In genomic region chr1:158371188-158371953, GRCh38 we compare ENCODE assay signal across 10 cellular contexts. TPM values are rescaled to one million over a fixed set of nuclear protein-coding genes. Genes with fewer than 3 reads are reported as not detected.
DNase-seq lines count a peak whose midpoint lies in the region; ATAC-seq, FAIRE-seq and TF ChIP-seq lines count a peak whose summit lies in the region.
"Had no signal": no experiment of that assay in that cellular context is flagged by ENCODE, and none has a peak within 500 bp of the region (broad histone marks: within the 10 kb centered on the region; RNA-seq: fewer than 3 reads in every experiment).

No MANE protein-coding gene starts in this region.

- H3K36me3 ChIP-seq in mammary epithelial cell (ENCODE audit: insufficient read depth, low read length) (no peaks in the 10 kb centered on the region), left lung (no peaks in the 10 kb centered on the region)

- peak; percentile 96 for ATAC-seq in GM19395 (IDR thresholded peaks at IDR 0.05; ENCODE audit: unreplicated experiment)
- peak; percentile 98 for ATAC-seq in HG03039 (IDR thresholded peaks at IDR 0.05; ENCODE audit: unreplicated experiment)
- no peak for ATAC-seq in Right ventricle myocardium inferior
- no peak for ATAC-seq in left lung
- ATAC-seq: left cardiac atrium had no signal

- H3K27ac ChIP-seq in mammary epithelial cell (ENCODE audit: insufficient read depth, low read depth, low read length) (no peak overlapping the region), left lung (no peak overlapping the region)

- H4K20me1 ChIP-seq in mammary epithelial cell (ENCODE audit: insufficient read depth, low read length): no peaks in the 10 kb centered on the region

- intact Hi-C loops in mammary epithelial cell (cut with micrococcal nuclease) (no loop called here), Right ventricle myocardium inferior (cut with DNase I) (no loop called here), left lung (cut with DNase I) (no loop called here)

- dilution Hi-C loops in mammary epithelial cell (cut with HindIII; ENCODE audit: low sequenced_read_pairs): no loop called here

- no peaks in the 10 kb centered on the region for H3K79me2 ChIP-seq in mammary epithelial cell (ENCODE audit: insufficient read depth, low read length)

- H3K4me1 ChIP-seq in mammary epithelial cell (ENCODE audit: insufficient read depth, low read length): no peaks in the 10 kb centered on the region
- no peaks in the 10 kb centered on the region for H3K4me1 ChIP-seq in left lung

- FAIRE-seq in GM12892 (lab: Jason Lieb, UNC): peak; percentile 64

- no peak overlapping the region for H2AFZ ChIP-seq in mammary epithelial cell (ENCODE audit: low read depth, low read length)

- no TSS peak for BruUV-seq in mammary epithelial cell (replicated peaks; lab: Mats Ljungman, UMichigan)

- H3K4me3 ChIP-seq in mammary epithelial cell (replicated peaks in 1 of 3; ENCODE audit: insufficient read depth in 1 of 3, low read depth in 2 of 3, low read length in 3 of 3) (no peak overlapping the region), left lung (no peak overlapping the region)

- DNase-seq in GM12892 (ENCODE audit: insufficient read length): no peak
- DNase-seq in mammary epithelial cell: peak; percentile 28
- no peak for DNase-seq in Right ventricle myocardium inferior (ENCODE audit: missing footprints)
- DNase-seq in left lung: no peak
- no peak for DNase-seq in iPS-NIHi11 (ENCODE audit: low spot score)
- DNase-seq in GM19238 (ENCODE audit: insufficient read length, low spot score): no peak
- DNase-seq: left cardiac atrium had no signal

- WGBS in mammary epithelial cell (ENCODE audit: low coverage, missing lambda C conversion rate): 30% methylated on average over 5 of the region's 6 CpGs

- TF ChIP-seq POLR2A in GM12892 (IDR thresholded peaks at IDR 0.05; ENCODE audit: low read depth, low read length): no peak

- H3K9ac ChIP-seq in mammary epithelial cell (ENCODE audit: insufficient read depth, low read length): no peak overlapping the region

- TF ChIP-seq CTCF in mammary epithelial cell (conservative IDR thresholded peaks at IDR 0.05 in 1 of 2, IDR thresholded peaks at IDR 0.05 in 1 of 2; ENCODE audit: extremely low read depth in 1 of 2, insufficient read depth in 1 of 2, low read depth in 1 of 2, low read length in 2 of 2) (no peak), left lung (IDR thresholded peaks at IDR 0.05) (no peak)

- no peak overlapping the region for H3K4me2 ChIP-seq in mammary epithelial cell (ENCODE audit: insufficient read depth, low read depth, low read length)

- CTCF ChIA-PET in mammary epithelial cell (lab: Charles Lee; ENCODE audit: low non-redundant PET): no interaction called here

- in situ Hi-C loops in mammary epithelial cell (cut with MboI; ENCODE audit: low sequenced_read_pairs in 2 of 2): no loop called here

- H3K27me3 ChIP-seq in mammary epithelial cell (ENCODE audit: insufficient read depth, low read length): no peaks in the 10 kb centered on the region
- no peaks in the 10 kb centered on the region for H3K27me3 ChIP-seq in left lung

- H3K9me3 ChIP-seq in mammary epithelial cell (replicated peaks; ENCODE audit: insufficient read depth, low read length): no peaks in the 10 kb centered on the region
- peaks cover 0 to 13% of the 10 kb centered on the region in 2 donors for H3K9me3 ChIP-seq in left lung

RNA-seq across cellular contexts. Expression of gene CD1E, which starts 17.7 kb away (rescaled TPM):
- polyA plus RNA-seq in GM12892 (2012; ENCODE audit: missing spikeins): not detected
- not detected for total RNA-seq in mammary epithelial cell
- not detected for polyA plus RNA-seq in mammary epithelial cell
- polyA minus RNA-seq in mammary epithelial cell: not detected
- total RNA-seq in Right ventricle myocardium inferior: not detected
- under 1 TPM; 0.16 to 0.47 TPM for total RNA-seq in left lung
- total RNA-seq: HT1080, left cardiac atrium had no signal

RNA-seq across cellular contexts. Expression of gene OR10T2, which starts 27.9 kb away (rescaled TPM):
- not detected for polyA plus RNA-seq in GM12892 (2012; ENCODE audit: missing spikeins)
- total RNA-seq in mammary epithelial cell: not detected
- not detected for polyA plus RNA-seq in mammary epithelial cell
- not detected for polyA minus RNA-seq in mammary epithelial cell
- not detected for total RNA-seq in Right ventricle myocardium inferior
- total RNA-seq in left lung: not detected
- total RNA-seq: HT1080, left cardiac atrium had no signal

RNA-seq across cellular contexts. Expression of gene CD1B, which starts 40.0 kb away (rescaled TPM):
- polyA plus RNA-seq in GM12892 (2012; ENCODE audit: missing spikeins): not detected
- total RNA-seq in mammary epithelial cell (not detected), Right ventricle myocardium inferior (not detected), left lung (under 1 TPM in 1 of 2 donors, not detected in 1; 0.41 TPM)
- polyA plus RNA-seq in mammary epithelial cell: not detected
- polyA minus RNA-seq in mammary epithelial cell: not detected
- total RNA-seq: HT1080, left cardiac atrium had no signal

RNA-seq across cellular contexts. Expression of gene OR10K2, which starts 54.7 kb away (rescaled TPM):
- not detected for polyA plus RNA-seq in GM12892 (2012; ENCODE audit: missing spikeins)
- total RNA-seq in mammary epithelial cell: not detected
- not detected for polyA plus RNA-seq in mammary epithelial cell
- not detected for polyA minus RNA-seq in mammary epithelial cell
- total RNA-seq in Right ventricle myocardium inferior: not detected
- not detected for total RNA-seq in left lung
- total RNA-seq: HT1080, left cardiac atrium had no signal

Comparison
In these comparisons a context has a peak if more than half of its experiments do, and no peak if none do; other contexts are left out.
1. ATAC-seq: peak in GM19395 (single experiment) and HG03039 (single experiment); none in Right ventricle myocardium inferior (single experiment) and left lung (single experiment).